ENCODE assay signal across 8 cellular contexts in the genomic region with DNA sequence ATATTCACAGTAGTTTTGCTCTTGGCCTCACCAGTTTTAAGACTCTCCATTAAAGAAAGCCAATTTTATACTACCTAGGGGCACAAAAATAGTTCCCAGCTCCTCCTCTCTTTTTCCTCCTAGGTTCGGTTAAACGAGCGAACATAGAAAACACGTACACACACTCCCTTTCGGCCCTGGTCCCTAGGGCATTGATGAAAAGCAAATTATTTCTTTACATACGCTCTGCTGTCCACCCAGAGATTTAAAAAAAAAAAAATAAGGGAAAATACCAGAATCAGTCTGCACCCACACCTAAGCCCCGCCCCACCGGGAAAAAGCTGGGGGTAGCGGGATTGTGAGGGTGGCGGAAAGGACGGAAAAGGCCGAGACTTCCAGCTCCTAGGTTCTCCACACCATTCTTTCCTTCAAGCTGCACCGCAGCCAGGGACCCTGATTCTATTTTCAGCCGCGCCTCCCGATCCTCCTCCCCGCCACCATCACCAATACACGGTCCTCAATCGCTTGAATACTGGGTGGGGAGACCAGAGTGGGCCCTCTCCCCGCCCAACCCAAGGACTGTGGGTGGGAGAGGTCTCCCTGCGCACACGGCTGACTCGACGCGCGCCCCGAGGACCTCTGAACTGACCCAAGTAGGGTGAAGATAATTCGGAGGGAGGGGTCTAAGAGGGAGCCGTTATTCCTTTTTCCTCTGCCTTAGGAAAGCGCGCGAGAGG. TPM values are rescaled to one million over a fixed set of nuclear protein-coding genes. Genes with fewer than 3 reads are reported as not detected.
DNase-seq lines count a peak whose midpoint lies in the region; ATAC-seq, FAIRE-seq and TF ChIP-seq lines count a peak whose summit lies in the region.

No MANE protein-coding gene starts in this region.

- H3K36me3 Mint-ChIP-seq in CD4-positive, CD25-positive, alpha-beta regulatory T cell: peaks cover 3% of the 10 kb centered on the region
- peaks cover 28% of the 10 kb centered on the region for H3K36me3 Mint-ChIP-seq in effector memory CD8-positive, alpha-beta T cell (ENCODE audit: insufficient read depth)

- no peaks in the 10 kb centered on the region for H3K27me3 ChIP-seq in CD4-positive, CD25-positive, alpha-beta regulatory T cell (ENCODE audit: control insufficient read depth, insufficient read depth, low read length)

- peak overlapping the region; percentile 99 to 100 (median 99) for H3K27ac Mint-ChIP-seq in CD4-positive, CD25-positive, alpha-beta regulatory T cell
- H3K27ac Mint-ChIP-seq in effector memory CD8-positive, alpha-beta T cell: peak overlapping the region; percentile 98 to 99

- H3K4me3 ChIP-seq in CD4-positive, CD25-positive, alpha-beta regulatory T cell (ENCODE audit: low read depth, low read length): peak overlapping the region; percentile 96
- H3K4me3 ChIP-seq in mucosa of descending colon (peak overlapping the region; percentile 94), urinary bladder (ENCODE audit: low read depth, low read length) (peak overlapping the region; percentile 76)

- intact Hi-C loops in mucosa of descending colon (cut with DNase I, micrococcal nuclease): no loop called here

- peaks cover 21 to 69% (median 40%) of the 10 kb centered on the region in 4 donors for H3K4me1 Mint-ChIP-seq in CD4-positive, CD25-positive, alpha-beta regulatory T cell
- peaks cover 18 to 29% of the 10 kb centered on the region in 2 donors for H3K4me1 Mint-ChIP-seq in effector memory CD8-positive, alpha-beta T cell (ENCODE audit: low read depth in 2 of 2)

- peak overlapping the region; percentile 90 to 100 (median 98) for H3K4me3 Mint-ChIP-seq in CD4-positive, CD25-positive, alpha-beta regulatory T cell
- peak overlapping the region; percentile 86 to 93 for H3K4me3 Mint-ChIP-seq in effector memory CD8-positive, alpha-beta T cell

- under 1% methylated on average over 32 of the region's 32 CpGs for WGBS in urinary bladder

- no peak for ATAC-seq in CD4-positive, CD25-positive, alpha-beta regulatory T cell (ENCODE audit: low read depth in 2 of 2)
- ATAC-seq in effector memory CD8-positive, alpha-beta T cell (replicated peaks): peak; percentile 5
- ATAC-seq in mucosa of descending colon: peak; percentile 5

- H3K27ac ChIP-seq in CD4-positive, CD25-positive, alpha-beta regulatory T cell (ENCODE audit: insufficient read depth, low read length, poor library complexity, severe bottlenecking): peak overlapping the region; percentile 90
- peak overlapping the region; percentile 93 for H3K27ac ChIP-seq in urinary bladder (ENCODE audit: low read depth)

- H3K9me3 ChIP-seq in CD4-positive, CD25-positive, alpha-beta regulatory T cell (ENCODE audit: control insufficient read depth in 2 of 2, low read length in 2 of 2): no peaks in the 10 kb centered on the region
- no peaks in the 10 kb centered on the region for H3K9me3 ChIP-seq in mucosa of descending colon

- no peaks in the 10 kb centered on the region for H3K9me3 Mint-ChIP-seq in CD4-positive, CD25-positive, alpha-beta regulatory T cell
- H3K9me3 Mint-ChIP-seq in effector memory CD8-positive, alpha-beta T cell: no peaks in the 10 kb centered on the region

- no peak for DNase-seq in CD4-positive, CD25-positive, alpha-beta regulatory T cell
- DNase-seq in GM19238 (ENCODE audit: insufficient read length, low spot score) (peak; percentile 7), HTR-8/SVneo (ENCODE audit: insufficient read length, low spot score) (peak; percentile 44), T follicular helper cell (ENCODE audit: low read depth) (peak; percentile 18), mucosa of descending colon (peak; percentile 41 to 66 (median 63)), islet precursor cell (no peak)
- DNase-seq in effector memory CD8-positive, alpha-beta T cell: no peak

- no peak for FAIRE-seq in HTR-8/SVneo (lab: Jason Lieb, UNC)

- no peak for TF ChIP-seq CTCF in mucosa of descending colon (IDR thresholded peaks at IDR 0.05)

- no peaks in the 10 kb centered on the region for H3K36me3 ChIP-seq in CD4-positive, CD25-positive, alpha-beta regulatory T cell (ENCODE audit: control insufficient read depth, insufficient read depth, low read length)
- H3K36me3 ChIP-seq in mucosa of descending colon (ENCODE audit: low read depth) (peaks cover 4% of the 10 kb centered on the region), urinary bladder (ENCODE audit: insufficient read depth) (peaks cover 2% of the 10 kb centered on the region)

- no peaks in the 10 kb centered on the region for H3K27me3 Mint-ChIP-seq in CD4-positive, CD25-positive, alpha-beta regulatory T cell
- H3K27me3 Mint-ChIP-seq in effector memory CD8-positive, alpha-beta T cell: no peaks in the 10 kb centered on the region

- peaks cover 23% of the 10 kb centered on the region for H3K4me1 ChIP-seq in CD4-positive, CD25-positive, alpha-beta regulatory T cell (ENCODE audit: control insufficient read depth, insufficient read depth, low read length, poor library complexity, severe bottlenecking)
- H3K4me1 ChIP-seq in mucosa of descending colon (ENCODE audit: low read depth): peaks cover 16% of the 10 kb centered on the region
- H3K4me1 ChIP-seq in urinary bladder (ENCODE audit: insufficient read depth): no peaks in the 10 kb centered on the region

RNA-seq across cellular contexts. Expression of gene ATF2, which starts 0.8 kb away (rescaled TPM):
- total RNA-seq in CD4-positive, CD25-positive, alpha-beta regulatory T cell: 62.6 TPM
- polyA plus RNA-seq in CD4-positive, CD25-positive, alpha-beta regulatory T cell: 10 to 100 TPM; 22.3 to 49.9 (median 38.2) TPM
- 10 to 100 TPM; 43.3 to 50.3 (median 44.7) TPM for total RNA-seq in mucosa of descending colon
- 117 TPM for total RNA-seq in urinary bladder
- 20.4 TPM for polyA plus RNA-seq in urinary bladder

RNA-seq across cellular contexts. Expression of gene ATP5MC3, which starts 14.3 kb away (rescaled TPM):
- 66.2 TPM for total RNA-seq in CD4-positive, CD25-positive, alpha-beta regulatory T cell
- 100 to 1,000 TPM; 359 to 452 (median 396) TPM for polyA plus RNA-seq in CD4-positive, CD25-positive, alpha-beta regulatory T cell
- total RNA-seq in mucosa of descending colon (100 to 1,000 TPM; 324 to 627 (median 480) TPM), urinary bladder (69.8 TPM)
- polyA plus RNA-seq in urinary bladder: 285 TPM

Comparison
In these comparisons a context has a peak if more than half of its experiments do, and no peak if none do; other contexts are left out.
1. ATAC-seq: peak in effector memory CD8-positive, alpha-beta T cell (single experiment) and mucosa of descending colon (single experiment); none in CD4-positive, CD25-positive, alpha-beta regulatory T cell (0 of 2).
2. DNase-seq: peak in GM19238 (single experiment), HTR-8/SVneo (single experiment), T follicular helper cell (single experiment) and mucosa of descending colon (3 of 3); none in CD4-positive, CD25-positive, alpha-beta regulatory T cell (0 of 3), effector memory CD8-positive, alpha-beta T cell (0 of 3) and islet precursor cell (single experiment).
3. Peak in every context shown above with its lines, with median percentiles within 50 percentile points of each other: H3K4me3 ChIP-seq.